Comparison of ENCODE assay signal across 17 cellular contexts in the genomic region with DNA sequence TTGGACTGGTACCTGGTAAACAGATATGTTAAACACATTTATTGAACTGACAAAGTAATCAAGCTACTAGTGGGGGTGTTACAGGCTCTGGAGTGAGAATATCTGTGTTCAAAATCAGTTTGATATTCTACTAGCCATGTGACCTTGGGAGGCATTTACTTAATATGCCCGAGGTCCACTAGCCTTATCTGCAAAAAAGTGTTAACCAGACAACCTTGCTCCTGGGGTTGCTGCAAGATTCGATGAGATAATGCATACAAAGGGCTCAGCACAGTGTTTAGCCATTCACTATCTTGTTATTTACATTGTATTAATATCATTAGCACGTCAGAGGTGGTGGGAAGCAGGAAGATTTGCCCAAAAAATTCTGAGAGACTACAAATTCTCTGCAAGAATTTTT.
DNase-seq lines count a peak whose midpoint lies in the region; ATAC-seq, FAIRE-seq and TF ChIP-seq lines count a peak whose summit lies in the region.
"Had no signal": no experiment of that assay in that cellular context is flagged by ENCODE, and none has a peak within 500 bp of the region (broad histone marks: within the 10 kb centered on the region; RNA-seq: fewer than 3 reads in every experiment).

No MANE protein-coding gene starts in this region.

- H3K79me2 ChIP-seq in mesendoderm (ENCODE audit: control insufficient read depth, insufficient read depth, low read length) = peaks cover 21% of the 10 kb centered on the region

- TF ChIP-seq RAD21 in A549 (conservative IDR thresholded peaks at IDR 0.05 in 1 of 2, IDR thresholded peaks at IDR 0.05 in 1 of 2) = no peak

- ATAC-seq in A549 (no peak), WTC11 (no peak)

- H3K9me3 ChIP-seq in A549 (no peaks in the 10 kb centered on the region), endodermal cell (ENCODE audit: control insufficient read depth, low read length) (no peaks in the 10 kb centered on the region), neuronal stem cell (replicated peaks in 1 of 2; ENCODE audit: control insufficient read depth in 2 of 2, insufficient read depth in 1 of 2, low read depth in 1 of 2, low read length in 2 of 2) (no peaks in the 10 kb centered on the region), mesenchymal stem cell (ENCODE audit: control insufficient read depth, low read length) (no peaks in the 10 kb centered on the region)
- H3K9me3 ChIP-seq: BE2C had no signal

- no peak overlapping the region for H3K4me3 ChIP-seq in A549
- H3K4me3 ChIP-seq in endodermal cell (ENCODE audit: low read length) = peak overlapping the region; percentile 24
- no peak overlapping the region for H3K4me3 ChIP-seq in mesendoderm (ENCODE audit: low read length)
- no peak overlapping the region for H3K4me3 ChIP-seq in neuronal stem cell (ENCODE audit: low read length in 2 of 2)
- H3K4me3 ChIP-seq in mesenchymal stem cell (ENCODE audit: insufficient read depth in 1 of 2, low read depth in 1 of 2, low read length in 2 of 2) = no peak overlapping the region

- no peak overlapping the region for H2BK120ac ChIP-seq in mesendoderm (ENCODE audit: low read depth, low read length)
- H2BK120ac ChIP-seq in neuronal stem cell (ENCODE audit: low read depth, low read length) = no peak overlapping the region
- H2BK120ac ChIP-seq in mesenchymal stem cell (ENCODE audit: low read depth, low read length) = no peak overlapping the region

- H3K4ac ChIP-seq in mesendoderm (ENCODE audit: low read depth, low read length) = no peak overlapping the region
- no peak overlapping the region for H3K4ac ChIP-seq in neuronal stem cell (ENCODE audit: low read length)
- no peak overlapping the region for H3K4ac ChIP-seq in mesenchymal stem cell (ENCODE audit: low read depth in 1 of 2, low read length in 2 of 2)

- peak overlapping the region; percentile 29; the same call in 2 of the 3 replicates for H3K4me2 ChIP-seq in A549
- no peak overlapping the region for H3K4me2 ChIP-seq in mesendoderm (ENCODE audit: low read length)
- H3K4me2 ChIP-seq in neuronal stem cell (ENCODE audit: insufficient read depth, low read length, poor library complexity, severe bottlenecking) = no peak overlapping the region
- no peak overlapping the region for H3K4me2 ChIP-seq in mesenchymal stem cell (ENCODE audit: low read length, poor library complexity, severe bottlenecking)

- H3K23ac ChIP-seq in mesendoderm (ENCODE audit: low read length) (no peak overlapping the region), neuronal stem cell (ENCODE audit: low read depth, low read length, poor library complexity) (no peak overlapping the region), mesenchymal stem cell (ENCODE audit: low read length in 2 of 2) (no peak overlapping the region)

- H2AFZ ChIP-seq in neuronal stem cell (ENCODE audit: low read length) (no peak overlapping the region), mesenchymal stem cell (ENCODE audit: low read depth, low read length) (no peak overlapping the region)

- H3K56ac ChIP-seq in mesendoderm (ENCODE audit: low read length) = no peak overlapping the region

- no peak overlapping the region for H4K5ac ChIP-seq in mesendoderm (ENCODE audit: low read length)

- DNase-seq in A549 (ENCODE audit: low read depth in 1 of 2, low spot score in 1 of 2) (no peak), SK-N-DZ (ENCODE audit: low spot score) (peak; percentile 44), endodermal cell (no peak), mesendoderm (peak; percentile 90), WTC11 (ENCODE audit: low spot score) (no peak), neuronal stem cell (ENCODE audit: low spot score) (no peak), mesenchymal stem cell (no peak)
- DNase-seq: BE2C; CD4-positive, alpha-beta memory T cell; COR-L47; DMS53; GF-D8; HCEC 1CT; HFFc6; IMR-90 had no signal

- H3K27me3 Mint-ChIP-seq in endodermal cell (ENCODE audit: insufficient read depth) (no peaks in the 10 kb centered on the region), WTC11 (ENCODE audit: low read depth) (no peaks in the 10 kb centered on the region)
- H3K27me3 Mint-ChIP-seq: CD4-positive, alpha-beta memory T cell had no signal

- H4K91ac ChIP-seq in neuronal stem cell (ENCODE audit: low read depth, low read length, poor library complexity) = no peak overlapping the region
- H4K91ac ChIP-seq in mesenchymal stem cell (ENCODE audit: low read length) = no peak overlapping the region

- H3K27ac ChIP-seq in A549 (peak overlapping the region; percentile 43 to 52; a peak in 3 of 6 replicates), endodermal cell (ENCODE audit: low read depth, low read length) (no peak overlapping the region), mesendoderm (ENCODE audit: low read depth, low read length) (no peak overlapping the region), neuronal stem cell (replicated peaks; ENCODE audit: low read length) (no peak overlapping the region), mesenchymal stem cell (ENCODE audit: low read length, poor library complexity, severe bottlenecking) (no peak overlapping the region)
- H3K27ac ChIP-seq: C4-2B had no signal

- no peak for FAIRE-seq in A549 (lab: Jason Lieb, UNC)
- FAIRE-seq: A204.1 had no signal

- TF ChIP-seq CTCF in A549 (IDR thresholded peaks at IDR 0.05) (no peak), endodermal cell (conservative IDR thresholded peaks at IDR 0.05) (no peak), WTC11 (IDR thresholded peaks at IDR 0.05) (no peak)

- CTCF ChIA-PET in A549 (lab: Yijun Ruan, JAX) = no interaction called here
- CTCF ChIA-PET in WTC11 (lab: Charles Lee) = no interaction called here

- no peak overlapping the region for H2BK12ac ChIP-seq in neuronal stem cell (ENCODE audit: low read length)
- no peak overlapping the region for H2BK12ac ChIP-seq in mesenchymal stem cell (ENCODE audit: low read length in 2 of 2)

- H3K4me1 ChIP-seq in A549 (peaks cover 60% of the 10 kb centered on the region), endodermal cell (ENCODE audit: control insufficient read depth, insufficient read depth, low read length) (peaks cover 55% of the 10 kb centered on the region), mesendoderm (ENCODE audit: control insufficient read depth, low read depth, low read length) (peaks cover 31% of the 10 kb centered on the region), neuronal stem cell (ENCODE audit: control insufficient read depth in 2 of 2, insufficient read depth in 1 of 2, low read depth in 1 of 2, low read length in 2 of 2) (peaks cover 10 to 13% of the 10 kb centered on the region in 2 donors), mesenchymal stem cell (ENCODE audit: control insufficient read depth, insufficient read depth, low read depth, low read length) (peaks cover 8% of the 10 kb centered on the region)
- H3K4me1 ChIP-seq: BE2C had no signal

- H2AK5ac ChIP-seq in mesendoderm (ENCODE audit: low read length) (no peak overlapping the region), neuronal stem cell (ENCODE audit: low read depth, low read length) (no peak overlapping the region), mesenchymal stem cell (ENCODE audit: low read length, severe bottlenecking) (no peak overlapping the region)

- H3K14ac ChIP-seq in neuronal stem cell (ENCODE audit: low read length) (no peak overlapping the region), mesenchymal stem cell (ENCODE audit: low read length in 2 of 2) (no peak overlapping the region)

- peak overlapping the region; percentile 69 for H3K27ac Mint-ChIP-seq in endodermal cell
- no peak overlapping the region for H3K27ac Mint-ChIP-seq in WTC11
- H3K27ac Mint-ChIP-seq: CD4-positive, alpha-beta memory T cell; HFFc6 had no signal

- no peak for TF ChIP-seq POLR2A in A549 (IDR thresholded peaks at IDR 0.05; ENCODE audit: low read length)

- peaks cover 81% of the 10 kb centered on the region for H3K4me1 Mint-ChIP-seq in endodermal cell
- peaks cover 28% of the 10 kb centered on the region for H3K4me1 Mint-ChIP-seq in WTC11
- H3K4me1 Mint-ChIP-seq: CD4-positive, alpha-beta memory T cell had no signal

- H3K36me3 ChIP-seq in endodermal cell (ENCODE audit: control insufficient read depth, insufficient read depth, low read length) (peaks cover 38% of the 10 kb centered on the region), mesendoderm (ENCODE audit: control insufficient read depth, insufficient read depth, low read length) (no peaks in the 10 kb centered on the region), neuronal stem cell (replicated peaks in 1 of 2; ENCODE audit: control insufficient read depth in 2 of 2, insufficient read depth in 2 of 2, low read length in 2 of 2) (peaks cover 3 to 17% of the 10 kb centered on the region in 2 donors), mesenchymal stem cell (ENCODE audit: control insufficient read depth in 1 of 2, insufficient read depth in 2 of 2, low read depth in 1 of 2, low read length in 2 of 2) (no peaks in the 10 kb centered on the region)
- H3K36me3 ChIP-seq: BE2C had no signal

- H3K4me3 Mint-ChIP-seq in endodermal cell (no peak overlapping the region), WTC11 (no peak overlapping the region)
- H3K4me3 Mint-ChIP-seq: CD4-positive, alpha-beta memory T cell; HFFc6 had no signal

- H4K8ac ChIP-seq in mesendoderm (ENCODE audit: low read depth, low read length) (no peak overlapping the region), neuronal stem cell (ENCODE audit: low read depth, low read length) (no peak overlapping the region), mesenchymal stem cell (ENCODE audit: low read length) (no peak overlapping the region)

- WGBS in A549 (ENCODE audit: missing lambda C conversion rate) = 19% methylated on average over 3 of the region's 3 CpGs
- WGBS in endodermal cell (ENCODE audit: insufficient coverage in 1 of 2, insufficient read length in 1 of 2), 2 experiments = 45 to 56% methylated on average over 2 of the region's 3 CpGs
- no CpG with 5 or more reads among the region's 3 CpGs for WGBS in mesendoderm (ENCODE audit: extremely low coverage, insufficient coverage, low lambda C conversion rate)
- no CpG with 5 or more reads among the region's 3 CpGs for WGBS in neuronal stem cell (ENCODE audit: extremely low coverage in 2 of 2, insufficient read length in 2 of 2, insufficient replicate concordance in 1 of 2), 2 donors
- 0% methylated on average over 1 of the region's 3 CpGs for WGBS in mesenchymal stem cell

- H3K36me3 Mint-ChIP-seq in endodermal cell (ENCODE audit: low read depth) (peaks cover 21% of the 10 kb centered on the region), WTC11 (no peaks in the 10 kb centered on the region)
- H3K36me3 Mint-ChIP-seq: CD4-positive, alpha-beta memory T cell had no signal

- H3K79me1 ChIP-seq in mesendoderm (ENCODE audit: low read length) (peaks cover 17% of the 10 kb centered on the region), neuronal stem cell (ENCODE audit: low read depth, low read length) (peaks cover 3% of the 10 kb centered on the region), mesenchymal stem cell (replicated peaks; ENCODE audit: low read length, poor library complexity, severe bottlenecking) (peaks cover 14% of the 10 kb centered on the region)

- H3K9ac ChIP-seq in endodermal cell (ENCODE audit: extremely low read depth, low read length, poor library complexity, severe bottlenecking) = no peak overlapping the region
- no peak overlapping the region for H3K9ac ChIP-seq in mesendoderm (ENCODE audit: low read length)
- H3K9ac ChIP-seq in neuronal stem cell (ENCODE audit: low read depth, low read length, poor library complexity) = no peak overlapping the region
- H3K9ac ChIP-seq in mesenchymal stem cell (ENCODE audit: low read length) = no peak overlapping the region

- POLR2A ChIA-PET in A549 (lab: Yijun Ruan, JAX) (no interaction called here), WTC11 (lab: Charles Lee) (no interaction called here)

- TF ChIP-seq EP300 in A549 (IDR thresholded peaks at IDR 0.05) = no peak

- H3K18ac ChIP-seq in mesendoderm (ENCODE audit: low read length) (no peak overlapping the region), neuronal stem cell (ENCODE audit: low read length) (no peak overlapping the region), mesenchymal stem cell (ENCODE audit: low read depth in 1 of 2, low read length in 2 of 2) (no peak overlapping the region)

- H2BK15ac ChIP-seq in mesendoderm (replicated peaks; ENCODE audit: low read depth) = no peak overlapping the region
- no peak overlapping the region for H2BK15ac ChIP-seq in neuronal stem cell (ENCODE audit: low read length)
- H2BK15ac ChIP-seq in mesenchymal stem cell (ENCODE audit: low read depth, poor library complexity, severe bottlenecking) = no peak overlapping the region

- peak overlapping the region; percentile 14 for H2BK5ac ChIP-seq in mesendoderm (ENCODE audit: low read length)
- no peak overlapping the region for H2BK5ac ChIP-seq in neuronal stem cell (ENCODE audit: low read length)
- no peak overlapping the region for H2BK5ac ChIP-seq in mesenchymal stem cell (ENCODE audit: low read depth, low read length, poor library complexity, severe bottlenecking)

- H3K27me3 ChIP-seq in endodermal cell (ENCODE audit: control insufficient read depth, insufficient read depth, low read length, poor library complexity, severe bottlenecking) (no peaks in the 10 kb centered on the region), mesendoderm (ENCODE audit: insufficient read depth, low read length, poor library complexity) (no peaks in the 10 kb centered on the region), neuronal stem cell (ENCODE audit: control insufficient read depth in 3 of 3, insufficient read depth in 3 of 3, low read depth in 1 of 3, low read length in 3 of 3) (no peaks in the 10 kb centered on the region), mesenchymal stem cell (ENCODE audit: control insufficient read depth in 1 of 2, insufficient read depth in 1 of 2, low read length in 2 of 2) (no peaks in the 10 kb centered on the region)
- H3K27me3 ChIP-seq: BE2C had no signal

- H3K9me3 Mint-ChIP-seq in endodermal cell (no peaks in the 10 kb centered on the region), WTC11 (no peaks in the 10 kb centered on the region)
- H3K9me3 Mint-ChIP-seq: HFFc6 had no signal

Comparison
In these comparisons a context has a peak if more than half of its experiments do, and no peak if none do; other contexts are left out.
1. DNase-seq: peak in SK-N-DZ (single experiment) and mesendoderm (single experiment); none in A549 (0 of 2), endodermal cell (single experiment), WTC11 (single experiment), neuronal stem cell (single experiment) and mesenchymal stem cell (single experiment).
2. H3K27ac ChIP-seq: peak in A549 (2 of 2); none in endodermal cell (single experiment), mesendoderm (single experiment), neuronal stem cell (single experiment) and mesenchymal stem cell (single experiment).